ENCODE assay signal across 29 cellular contexts in the genomic region with DNA sequence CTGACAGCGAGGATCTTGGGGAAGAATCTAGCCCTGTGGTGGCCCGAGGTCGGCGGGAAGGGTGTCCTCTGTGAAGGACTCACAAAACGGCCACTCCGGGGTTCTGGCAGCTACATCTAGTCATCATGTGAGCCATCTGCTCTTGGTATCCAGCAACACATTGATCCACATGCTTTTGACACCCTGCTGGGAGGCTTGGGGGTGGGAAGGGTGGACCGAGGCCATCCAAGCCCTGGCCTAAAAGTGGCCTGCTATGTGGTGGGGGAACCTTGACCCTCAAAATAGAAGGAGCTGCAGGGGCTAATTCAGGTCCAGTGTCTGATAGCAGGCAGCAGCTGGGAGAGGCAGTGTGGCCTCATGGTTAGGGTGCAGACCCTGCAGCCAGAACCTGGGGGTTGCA.
"Had no signal": no experiment of that assay in that cellular context is flagged by ENCODE, and none has a peak within 500 bp of the region (broad histone marks: within the 10 kb centered on the region; RNA-seq: fewer than 3 reads in every experiment).

No MANE protein-coding gene starts in this region.

- H3K4me1 Mint-ChIP-seq: activated CD4-positive, alpha-beta memory T cell treated with anti-CD3 and anti-CD28 coated beads, Interleukin-2, amount 10 ng/mL, durations not matched to agents 7 days and 5 days; activated CD8-positive, alpha-beta memory T cell treated with anti-CD3 and anti-CD28 coated beads, Interleukin-2, amount 10 ng/mL, durations not matched to agents 7 days and 5 days; activated naive CD4-positive, alpha-beta T cell treated with anti-CD3 and anti-CD28 coated beads, Interleukin-2, amount 10 ng/mL, durations not matched to agents 7 days and 5 days; activated naive CD8-positive, alpha-beta T cell treated with anti-CD3 and anti-CD28 coated beads, Interleukin-2, amount 50 U/mL, for 24 hours had no signal

- ATAC-seq: activated CD8-positive, alpha-beta memory T cell treated with anti-CD3 and anti-CD28 coated beads, Interleukin-2, amount 10 ng/mL, durations not matched to agents 7 days and 5 days; activated naive CD8-positive, alpha-beta T cell treated with anti-CD3 and anti-CD28 coated beads, Interleukin-2, amount 50 U/mL, for 24 hours; PC-3 had no signal

- H3K36me3 Mint-ChIP-seq: activated CD8-positive, alpha-beta memory T cell treated with anti-CD3 and anti-CD28 coated beads, Interleukin-2, amount 10 ng/mL, durations not matched to agents 7 days and 5 days; activated naive CD4-positive, alpha-beta T cell treated with anti-CD3 and anti-CD28 coated beads, Interleukin-2, amount 10 ng/mL, durations not matched to agents 7 days and 5 days; activated naive CD8-positive, alpha-beta T cell had no signal

- H3K27me3 ChIP-seq: brain microvascular endothelial cell, Peyer's patch had no signal

- H3K36me3 ChIP-seq: brain microvascular endothelial cell, Peyer's patch, WERI-Rb-1 had no signal

- H3K27me3 Mint-ChIP-seq: activated CD4-positive, alpha-beta memory T cell treated with anti-CD3 and anti-CD28 coated beads, Interleukin-2, amount 10 ng/mL, durations not matched to agents 7 days and 5 days; activated CD8-positive, alpha-beta memory T cell treated with anti-CD3 and anti-CD28 coated beads, Interleukin-2, amount 10 ng/mL, durations not matched to agents 7 days and 5 days; activated naive CD4-positive, alpha-beta T cell treated with anti-CD3 and anti-CD28 coated beads, Interleukin-2, amount 10 ng/mL, durations not matched to agents 7 days and 5 days had no signal

- H3K9me3 ChIP-seq: Peyer's patch had no signal

- H3K4me3 Mint-ChIP-seq: activated CD4-positive, alpha-beta memory T cell treated with anti-CD3 and anti-CD28 coated beads, Interleukin-2, amount 10 ng/mL, durations not matched to agents 7 days and 5 days; activated CD8-positive, alpha-beta memory T cell treated with anti-CD3 and anti-CD28 coated beads, Interleukin-2, amount 10 ng/mL, durations not matched to agents 7 days and 5 days; activated naive CD4-positive, alpha-beta T cell treated with anti-CD3 and anti-CD28 coated beads, Interleukin-2, amount 10 ng/mL, durations not matched to agents 7 days and 5 days; activated naive CD8-positive, alpha-beta T cell; activated naive CD8-positive, alpha-beta T cell treated with anti-CD3 and anti-CD28 coated beads, Interleukin-2, amount 50 U/mL, for 24 hours had no signal

- H3K9me3 Mint-ChIP-seq: activated CD4-positive, alpha-beta memory T cell treated with anti-CD3 and anti-CD28 coated beads, Interleukin-2, amount 10 ng/mL, durations not matched to agents 7 days and 5 days; activated naive CD4-positive, alpha-beta T cell treated with anti-CD3 and anti-CD28 coated beads, Interleukin-2, amount 10 ng/mL, durations not matched to agents 7 days and 5 days; activated naive CD8-positive, alpha-beta T cell treated with anti-CD3 and anti-CD28 coated beads, Interleukin-2, amount 50 U/mL, for 24 hours had no signal

- DNase-seq: activated CD4-positive, alpha-beta memory T cell treated with anti-CD3 and anti-CD28 coated beads, Interleukin-2, amount 10 ng/mL, durations not matched to agents 7 days and 5 days; activated CD4-positive, alpha-beta T cell treated with anti-CD3 and anti-CD28 coated beads for 1 hour; activated CD4-positive, alpha-beta T cell treated with anti-CD3 and anti-CD28 coated beads for 48 hours; activated CD4-positive, CD25-positive, alpha-beta regulatory T cell; activated CD8-positive, alpha-beta memory T cell treated with anti-CD3 and anti-CD28 coated beads for 24 hours; activated CD8-positive, alpha-beta memory T cell treated with anti-CD3 and anti-CD28 coated beads, Interleukin-2, amount 10 ng/mL, durations not matched to agents 7 days and 5 days; activated CD8-positive, alpha-beta memory T cell treated with anti-CD3 and anti-CD28 coated beads, Interleukin-2, amount 50 U/mL, for 48 hours; activated effector memory CD4-positive, alpha-beta T cell treated with Interleukin-2 at 50 U/mL for 16 hours; activated naive CD4-positive, alpha-beta T cell treated with anti-CD3 and anti-CD28 coated beads, Interleukin-2, amount 10 ng/mL, durations not matched to agents 7 days and 5 days; activated naive CD8-positive, alpha-beta T cell treated with anti-CD3 and anti-CD28 coated beads, Interleukin-2, amount 50 U/mL, for 24 hours; activated T-cell treated with anti-CD3 and anti-CD28 coated beads, Interleukin-2, amount 50 U/mL, for 48 hours; brain microvascular endothelial cell; central memory CD4-positive, alpha-beta T cell; Karpas-422; NCI-H1105; NCI-H1417 treated with DMSO at 0.1 percent for 48 hours; NCI-H1694; NCI-H2029; NCI-H510A; NCI-H526; NCI-H748 treated with DMSO at 0.1 percent for 48 hours; NK-92 treated with Interleukin-12 subunit alpha and Interleukin-12 subunit beta, amount 100 ng/mL, for 24 hours; Peyer's patch; Right ventricle myocardium superior; RPMI8226; T1000; WERI-Rb-1 had no signal

- H3K27ac Mint-ChIP-seq: activated CD4-positive, alpha-beta memory T cell treated with anti-CD3 and anti-CD28 coated beads, Interleukin-2, amount 10 ng/mL, durations not matched to agents 7 days and 5 days; activated CD8-positive, alpha-beta memory T cell treated with anti-CD3 and anti-CD28 coated beads, Interleukin-2, amount 10 ng/mL, durations not matched to agents 7 days and 5 days; activated naive CD4-positive, alpha-beta T cell treated with anti-CD3 and anti-CD28 coated beads, Interleukin-2, amount 10 ng/mL, durations not matched to agents 7 days and 5 days; activated naive CD8-positive, alpha-beta T cell; activated naive CD8-positive, alpha-beta T cell treated with anti-CD3 and anti-CD28 coated beads, Interleukin-2, amount 50 U/mL, for 24 hours had no signal

- H3K27ac ChIP-seq: brain microvascular endothelial cell, Peyer's patch, WERI-Rb-1 had no signal

- H3K4me1 ChIP-seq: Peyer's patch had no signal

- H3K4me3 ChIP-seq: Peyer's patch had no signal
